30 cellular contexts compared by ENCODE assay signal in the genomic region with DNA sequence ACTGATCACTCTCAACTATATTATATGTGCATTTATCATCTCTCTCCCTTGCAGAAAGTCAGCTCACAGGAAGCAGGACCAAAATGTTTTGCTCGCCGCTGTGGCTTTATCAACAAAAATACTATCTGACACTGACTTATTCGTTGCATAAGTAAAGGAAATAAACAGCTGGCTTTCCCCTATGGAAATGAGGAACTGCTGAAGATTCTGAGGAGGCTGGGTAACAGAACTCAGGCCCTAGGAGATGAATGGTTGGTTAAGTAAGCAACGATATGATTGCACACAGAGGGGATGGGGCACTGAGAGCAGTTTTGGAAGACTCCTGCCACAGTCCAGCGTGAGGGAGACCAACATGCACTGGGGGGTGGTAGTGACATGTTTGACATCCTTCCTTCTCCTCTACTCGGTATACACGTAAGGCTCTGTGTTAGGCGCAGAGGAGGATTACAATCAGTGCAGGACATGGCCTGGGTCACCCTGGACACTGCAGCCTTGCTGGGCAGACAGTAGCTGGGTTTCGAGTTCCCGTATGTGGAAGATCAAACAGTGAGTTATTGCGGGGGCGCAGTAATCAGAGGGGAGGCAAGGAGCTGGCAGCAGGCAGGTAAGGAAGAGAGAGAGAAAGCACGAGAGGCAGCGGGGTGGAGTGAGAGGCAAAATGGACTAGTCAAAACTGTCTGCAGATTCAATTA.
DNase-seq lines count a peak whose midpoint lies in the region; ATAC-seq and FAIRE-seq lines count a peak whose summit lies in the region.
"Had no signal": no experiment of that assay in that cellular context is flagged by ENCODE, and none has a peak within 500 bp of the region (broad histone marks: within the 10 kb centered on the region; RNA-seq: fewer than 3 reads in every experiment).

No MANE protein-coding gene starts in this region.

- H4K20me1 ChIP-seq in Karpas-422 (ENCODE audit: insufficient read depth, low read depth, low read length) = no peaks in the 10 kb centered on the region; the same call in 1 of the 2 replicates

- no peaks in the 10 kb centered on the region for H3K36me3 Mint-ChIP-seq in dendritic cell treated with granulocyte-macrophage colony-stimulating factor and Interleukin-4, amounts not matched to agents 40 ng/mL and 50 ng/mL, for 4 days (ENCODE audit: low read depth)
- H3K36me3 Mint-ChIP-seq in stimulated activated naive B cell treated with anti-CD40 and anti-IgM and Interleukin-4, amounts not matched to agents 10 μg/mL and 1 μg/mL and 100 μg/mL, for 72 hours = peaks cover 44 to 77% of the 10 kb centered on the region in 2 donors
- H3K36me3 Mint-ChIP-seq: immature natural killer cell had no signal

- no peaks in the 10 kb centered on the region for H3K9me3 ChIP-seq in Karpas-422 (ENCODE audit: low read length)
- H3K9me3 ChIP-seq: body of pancreas, left lung, SJSA1, tibial nerve had no signal

- no peak overlapping the region for H2AFZ ChIP-seq in Karpas-422 (ENCODE audit: low read length)
- H2AFZ ChIP-seq: GM23248 had no signal

- H3K27me3 ChIP-seq in Karpas-422 (ENCODE audit: low read length) = no peaks in the 10 kb centered on the region
- H3K27me3 ChIP-seq: body of pancreas, dorsolateral prefrontal cortex, left lung, SJSA1, tibial nerve had no signal

- no peak for FAIRE-seq in RCC 7860 (lab: Jason Lieb, UNC)
- FAIRE-seq: endothelial cell of umbilical vein, small intestine had no signal

- no peak overlapping the region for H3K9ac ChIP-seq in Karpas-422 (ENCODE audit: low read length)
- H3K9ac ChIP-seq: GM23248 had no signal

- ATAC-seq in stimulated activated naive B cell treated with anti-CD40 and anti-IgM and Interleukin-4, amounts not matched to agents 10 μg/mL and 1 μg/mL and 100 μg/mL, for 72 hours (replicated peaks) = peak; percentile 33 to 36
- ATAC-seq in GM19351 (IDR thresholded peaks at IDR 0.05; ENCODE audit: unreplicated experiment) = no peak
- ATAC-seq: body of pancreas; left lung; naive thymus-derived CD4-positive, alpha-beta T cell had no signal

- H3K79me2 ChIP-seq in Karpas-422 (ENCODE audit: low read length) = peaks cover 89% of the 10 kb centered on the region

- no peaks in the 10 kb centered on the region for H3K9me2 ChIP-seq in Karpas-422 (replicated peaks; ENCODE audit: insufficient read depth, low read length)

- no peak overlapping the region for H3K4me3 ChIP-seq in Karpas-422 (ENCODE audit: low read length)
- H3K4me3 ChIP-seq: body of pancreas, dorsolateral prefrontal cortex, GM23248, left lung, SJSA1, tibial nerve had no signal

- no peaks in the 10 kb centered on the region for H3K9me3 Mint-ChIP-seq in dendritic cell treated with granulocyte-macrophage colony-stimulating factor and Interleukin-4, amounts not matched to agents 40 ng/mL and 50 ng/mL, for 4 days
- H3K9me3 Mint-ChIP-seq in stimulated activated naive B cell treated with anti-CD40 and anti-IgM and Interleukin-4, amounts not matched to agents 10 μg/mL and 1 μg/mL and 100 μg/mL, for 72 hours = peaks cover 8% of the 10 kb centered on the region in 2 donors
- H3K9me3 Mint-ChIP-seq: activated T-cell treated with anti-CD3 and anti-CD28 coated beads, Interleukin-2, amount 50 U/mL, for 24 hours; T-helper 1 cell treated with Interleukin-12 subunit alpha and Interleukin-12 subunit beta and Interleukin-4 antibody, amounts not matched to agents 30 μg/mL and 1 μg/mL, for 36 hours had no signal

- peaks cover 10% of the 10 kb centered on the region for H3K36me3 ChIP-seq in Karpas-422 (ENCODE audit: insufficient read depth, low read length)
- H3K36me3 ChIP-seq: left lung, SJSA1, tibial nerve had no signal

- peaks cover 55% of the 10 kb centered on the region for H3K4me1 ChIP-seq in Karpas-422 (ENCODE audit: low read length)
- H3K4me1 ChIP-seq: body of pancreas, left lung, SJSA1, tibial nerve had no signal

- H3K27ac ChIP-seq in Karpas-422 (ENCODE audit: low read length) = 0 out of 2 replicates have a peak overlapping the region, but pooled peaks have one; percentile 20
- H3K27ac ChIP-seq: body of pancreas, dorsolateral prefrontal cortex, GM23248, left lung, SJSA1, tibial nerve, VCaP had no signal

- peaks cover 24% of the 10 kb centered on the region for H3K4me1 Mint-ChIP-seq in dendritic cell treated with granulocyte-macrophage colony-stimulating factor and Interleukin-4, amounts not matched to agents 40 ng/mL and 50 ng/mL, for 4 days (ENCODE audit: low read depth)
- peaks cover 42 to 68% of the 10 kb centered on the region in 2 donors for H3K4me1 Mint-ChIP-seq in stimulated activated naive B cell treated with anti-CD40 and anti-IgM and Interleukin-4, amounts not matched to agents 10 μg/mL and 1 μg/mL and 100 μg/mL, for 72 hours
- H3K4me1 Mint-ChIP-seq: immature natural killer cell had no signal

- H3K4me2 ChIP-seq in Karpas-422 (ENCODE audit: low read depth, low read length, poor library complexity, severe bottlenecking) = no peak overlapping the region

- peak overlapping the region; percentile 26 for H3K27ac Mint-ChIP-seq in dendritic cell treated with granulocyte-macrophage colony-stimulating factor and Interleukin-4, amounts not matched to agents 40 ng/mL and 50 ng/mL, for 4 days
- peak overlapping the region; percentile 25 for H3K27ac Mint-ChIP-seq in stimulated activated naive B cell treated with anti-CD40 and anti-IgM and Interleukin-4, amounts not matched to agents 10 μg/mL and 1 μg/mL and 100 μg/mL, for 72 hours
- H3K27ac Mint-ChIP-seq: activated CD4-positive, alpha-beta T cell treated with anti-CD3 and anti-CD28 coated beads, Interleukin-2, amount 10 ng/mL, durations not matched to agents 24 days and 14 days; activated T-cell treated with anti-CD3 and anti-CD28 coated beads, Interleukin-2, amount 50 U/mL, for 24 hours; CD4-positive, alpha-beta T cell; immature natural killer cell; mesothelial cell of epicardium; naive thymus-derived CD4-positive, alpha-beta T cell; T-helper 1 cell treated with Interleukin-12 subunit alpha and Interleukin-12 subunit beta and Interleukin-4 antibody, amounts not matched to agents 30 μg/mL and 1 μg/mL, for 36 hours had no signal

- H3K27me3 Mint-ChIP-seq in dendritic cell treated with granulocyte-macrophage colony-stimulating factor and Interleukin-4, amounts not matched to agents 40 ng/mL and 50 ng/mL, for 4 days = no peaks in the 10 kb centered on the region
- no peaks in the 10 kb centered on the region for H3K27me3 Mint-ChIP-seq in stimulated activated naive B cell treated with anti-CD40 and anti-IgM and Interleukin-4, amounts not matched to agents 10 μg/mL and 1 μg/mL and 100 μg/mL, for 72 hours

- DNase-seq in Karpas-422 (no peak), OCI-M1 (lab: John Stamatoyannopoulos, UW) (peak; percentile 35), RCC 7860 (ENCODE audit: low spot score) (no peak), NCI-H2081 treated with DMSO at 0.1 percent for 48 hours (lab: John Stamatoyannopoulos, UW) (no peak)
- DNase-seq in stimulated activated naive B cell treated with anti-CD40 and anti-IgM and Interleukin-4, amounts not matched to agents 10 μg/mL and 1 μg/mL and 100 μg/mL, for 72 hours = no peak
- DNase-seq: activated CD4-positive, alpha-beta T cell treated with anti-CD3 and anti-CD28 coated beads, Interleukin-2, amount 10 ng/mL, durations not matched to agents 24 days and 14 days; activated naive CD4-positive, alpha-beta T cell; activated T-cell treated with anti-CD3 and anti-CD28 coated beads, Interleukin-2, amount 50 U/mL, for 24 hours; body of pancreas; CD4-positive, alpha-beta T cell; cerebellar nuclear complex; dorsolateral prefrontal cortex; GM23248; hypothalamus; immature natural killer cell; left lung; naive thymus-derived CD4-positive, alpha-beta T cell; NCI-H1092 treated with DMSO at 0.1 percent for 48 hours; NCI-H187 treated with DMSO at 0.1 percent for 48 hours; NCI-H524; small intestine; stimulated activated CD4-positive, alpha-beta T cell treated with anti-CD3 and anti-CD28 coated beads, Interleukin-1b, Interleukin-23, amount 100 ng/mL, for 48 hours had no signal

- intact Hi-C loops in dendritic cell treated with granulocyte-macrophage colony-stimulating factor and Interleukin-4, amounts not matched to agents 40 ng/mL and 50 ng/mL, for 4 days (cut with micrococcal nuclease) = no loop called here

- H3K4me3 Mint-ChIP-seq in dendritic cell treated with granulocyte-macrophage colony-stimulating factor and Interleukin-4, amounts not matched to agents 40 ng/mL and 50 ng/mL, for 4 days = no peak overlapping the region
- peak overlapping the region in 1 of 2 donors; percentile 1 for H3K4me3 Mint-ChIP-seq in stimulated activated naive B cell treated with anti-CD40 and anti-IgM and Interleukin-4, amounts not matched to agents 10 μg/mL and 1 μg/mL and 100 μg/mL, for 72 hours
- H3K4me3 Mint-ChIP-seq: activated CD4-positive, alpha-beta T cell treated with anti-CD3 and anti-CD28 coated beads, Interleukin-2, amount 10 ng/mL, durations not matched to agents 24 days and 14 days; activated T-cell treated with anti-CD3 and anti-CD28 coated beads, Interleukin-2, amount 50 U/mL, for 24 hours; CD4-positive, alpha-beta T cell; immature natural killer cell; mesothelial cell of epicardium; naive thymus-derived CD4-positive, alpha-beta T cell; T-helper 1 cell treated with Interleukin-12 subunit alpha and Interleukin-12 subunit beta and Interleukin-4 antibody, amounts not matched to agents 30 μg/mL and 1 μg/mL, for 36 hours had no signal
